Comparison of ENCODE assay signal across 27 cellular contexts in the genomic region with DNA sequence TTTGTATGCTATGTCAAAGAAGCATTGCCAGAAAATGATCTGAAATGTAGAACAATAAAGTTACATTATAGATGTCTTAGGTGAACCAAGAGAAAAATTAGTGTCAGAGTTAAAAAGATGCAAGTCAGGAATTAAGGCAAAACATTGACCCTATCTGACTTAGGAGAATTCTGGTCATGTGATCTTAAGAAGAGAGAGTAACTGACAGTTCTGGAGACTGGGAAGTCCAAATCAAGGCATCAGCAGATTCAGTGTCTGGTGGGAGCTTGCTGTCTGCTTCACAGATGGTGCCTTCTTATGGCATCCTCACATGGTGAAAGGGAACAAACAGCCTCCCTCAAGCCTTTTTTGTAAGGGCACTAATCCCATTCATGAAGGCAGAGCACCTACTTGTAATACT.
"Had no signal": no experiment of that assay in that cellular context is flagged by ENCODE, and none has a peak within 500 bp of the region (broad histone marks: within the 10 kb centered on the region; RNA-seq: fewer than 3 reads in every experiment).

No MANE protein-coding gene starts in this region.

- H2AFZ ChIP-seq: hepatocyte had no signal

- H3K9me3 ChIP-seq: colonic mucosa, esophagus squamous epithelium, gastrocnemius medialis, lower lobe of right lung, mucosa of descending colon had no signal

- H3K4me3 ChIP-seq: colonic mucosa, esophagus squamous epithelium, gastrocnemius medialis, heart left ventricle, hepatocyte, left ventricle myocardium inferior, lower lobe of right lung, mucosa of descending colon had no signal

- H3K36me3 ChIP-seq: colonic mucosa, esophagus squamous epithelium, gastrocnemius medialis, heart left ventricle, left ventricle myocardium inferior, lower lobe of right lung had no signal

- H3K4me2 ChIP-seq: hepatocyte had no signal

- DNase-seq: colonic mucosa; cortex of kidney; effector CD8-positive, alpha-beta T cell; effector memory CD8-positive, alpha-beta T cell; endodermal cell; erythroblast; esophagus squamous epithelium; foreskin fibroblast; foreskin melanocyte; gastrocnemius medialis; heart left ventricle; hypothalamus; immature natural killer cell; islet precursor cell; kidney; kidney glomerular epithelial cell; left colon; left ventricle myocardium inferior; lower lobe of right lung; mesenchymal stem cell; mucosa of descending colon; naive B cell had no signal

- H3K27me3 ChIP-seq: colonic mucosa, esophagus squamous epithelium, gastrocnemius medialis, heart left ventricle, hepatocyte had no signal

- H3K27ac ChIP-seq: colonic mucosa, epithelial cell of prostate, esophagus squamous epithelium, gastrocnemius medialis, heart left ventricle, hepatocyte, left ventricle myocardium inferior, lower lobe of right lung had no signal

- ATAC-seq: effector memory CD8-positive, alpha-beta T cell; esophagus mucosa; gastrocnemius medialis; heart left ventricle; left colon; left lobe of liver; lower lobe of right lung; mucosa of descending colon had no signal

- H3K4me1 ChIP-seq: colonic mucosa, esophagus squamous epithelium, gastrocnemius medialis, left ventricle myocardium inferior, lower lobe of right lung had no signal

- FAIRE-seq: endometrium, kidney had no signal
